39 cellular contexts compared by ENCODE assay signal in genomic region chr15:101511717-101512116, GRCh38.
"Had no signal": no experiment of that assay in that cellular context is flagged by ENCODE, and none has a peak within 500 bp of the region (broad histone marks: within the 10 kb centered on the region; RNA-seq: fewer than 3 reads in every experiment).

No MANE protein-coding gene starts in this region.

- H3K4me3 ChIP-seq: adrenal gland, ascending aorta, body of pancreas, breast epithelium, cardiac muscle cell had no signal

- DNase-seq: activated gamma-delta T cell; activated gamma-delta T cell treated with Interleukin-2 at 50 U/mL for 16 hours; activated naive CD4-positive, alpha-beta T cell; activated naive CD4-positive, alpha-beta T cell treated with anti-CD3 and anti-CD28 coated beads for 36 hours; activated naive CD4-positive, alpha-beta T cell treated with anti-CD3 and anti-CD28 coated beads, Interleukin-2, amount 10 ng/mL, durations not matched to agents 7 days and 5 days; activated naive CD4-positive, alpha-beta T cell treated with anti-CD3 and anti-CD28 coated beads, Interleukin-2, amount 50 U/mL, for 16 hours; activated naive CD4-positive, alpha-beta T cell treated with Interleukin-2 at 50 U/mL for 16 hours; activated naive CD8-positive, alpha-beta T cell treated with anti-CD3 and anti-CD28 coated beads for 36 hours; activated naive CD8-positive, alpha-beta T cell treated with anti-CD3 and anti-CD28 coated beads, Interleukin-2, amount 10 ng/mL, durations not matched to agents 7 days and 5 days; activated naive CD8-positive, alpha-beta T cell treated with anti-CD3 and anti-CD28 coated beads, Interleukin-2, amount 50 U/mL, for 24 hours; activated T-cell treated with anti-CD3 and anti-CD28 coated beads, Interleukin-2, amount 50 U/mL, for 1 hour; activated T-cell treated with anti-CD3 and anti-CD28 coated beads, Interleukin-2, amount 50 U/mL, for 24 hours; activated T-cell treated with anti-CD3 and anti-CD28 coated beads, Interleukin-2, amount 50 U/mL, for 4 hours; activated T-cell treated with anti-CD3 and anti-CD28 coated beads, Interleukin-2, amount 50 U/mL, for 48 hours; activated T-cell treated with anti-CD3 and anti-CD28 coated beads, Interleukin-2, amount 50 U/mL, for 72 hours; adrenal gland; amniotic stem cell; amygdala; anterior cingulate cortex; aorta; body of pancreas; brain microvascular endothelial cell; caudate nucleus; central memory CD4-positive, alpha-beta T cell; cerebellar nuclear complex had no signal

- H3K4me1 Mint-ChIP-seq: activated naive CD4-positive, alpha-beta T cell treated with anti-CD3 and anti-CD28 coated beads, Interleukin-2, amount 10 ng/mL, durations not matched to agents 7 days and 5 days; activated naive CD4-positive, alpha-beta T cell treated with anti-CD3 and anti-CD28 coated beads, Interleukin-2, amount 50 U/mL, for 24 hours; activated naive CD8-positive, alpha-beta T cell treated with anti-CD3 and anti-CD28 coated beads for 36 hours; activated naive CD8-positive, alpha-beta T cell treated with anti-CD3 and anti-CD28 coated beads, Interleukin-2, amount 10 ng/mL, durations not matched to agents 7 days and 5 days; activated naive CD8-positive, alpha-beta T cell treated with anti-CD3 and anti-CD28 coated beads, Interleukin-2, amount 50 U/mL, for 24 hours; activated T-helper 17 cell treated with anti-CD3 and anti-CD28 coated beads, Interleukin-2, amount 50 U/mL, for 72 hours; brain; central memory CD8-positive, alpha-beta T cell had no signal

- H3K27ac Mint-ChIP-seq: activated naive CD4-positive, alpha-beta T cell treated with anti-CD3 and anti-CD28 coated beads for 36 hours; activated naive CD4-positive, alpha-beta T cell treated with anti-CD3 and anti-CD28 coated beads, Interleukin-2, amount 10 ng/mL, durations not matched to agents 7 days and 5 days; activated naive CD4-positive, alpha-beta T cell treated with anti-CD3 and anti-CD28 coated beads, Interleukin-2, amount 50 U/mL, for 24 hours; activated naive CD4-positive, alpha-beta T cell treated with anti-CD3 and anti-CD28 coated beads, Interleukin-2, amount 50 U/mL, for 72 hours; activated naive CD8-positive, alpha-beta T cell; activated naive CD8-positive, alpha-beta T cell treated with anti-CD3 and anti-CD28 coated beads for 36 hours; activated naive CD8-positive, alpha-beta T cell treated with anti-CD3 and anti-CD28 coated beads, Interleukin-2, amount 10 ng/mL, durations not matched to agents 7 days and 5 days; activated naive CD8-positive, alpha-beta T cell treated with anti-CD3 and anti-CD28 coated beads, Interleukin-2, amount 50 U/mL, for 24 hours; activated T-cell treated with anti-CD3 and anti-CD28 coated beads, Interleukin-2, amount 50 U/mL, for 24 hours; activated T-cell treated with anti-CD3 and anti-CD28 coated beads, Interleukin-2, amount 50 U/mL, for 72 hours; activated T-helper 1 cell treated with anti-CD3 and anti-CD28 coated beads, Interleukin-12 subunit alpha, Interleukin-12 subunit beta, Interleukin-2, Interleukin-4 antibody, amounts not matched to agents 30 ng/mL and 10 ng/mL and 1 ng/mL, durations not matched to agents 14 hours and 24 hours and 36 hours; activated T-helper 17 cell treated with anti-CD3 and anti-CD28 coated beads, Interleukin-2, amount 50 U/mL, for 72 hours; activated T-helper 2 cell treated with anti-CD3 and anti-CD28 coated beads, Interferon-gamma antibody, Interleukin-2, Interleukin-4, amounts not matched to agents 10 μg/mL and 5 μg/mL and 100 μg/mL, durations not matched to agents 14 hours and 24 hours and 36 hours; brain had no signal

- H3K4me1 ChIP-seq: adrenal gland, ascending aorta, breast epithelium had no signal

- FAIRE-seq: astrocyte, bronchial epithelial cell, colon had no signal

- H3K27ac ChIP-seq: adrenal gland, ascending aorta, body of pancreas, brain microvascular endothelial cell, breast epithelium, cardiac muscle cell had no signal

- ATAC-seq: activated naive CD4-positive, alpha-beta T cell treated with anti-CD3 and anti-CD28 coated beads, Interleukin-2, amount 50 U/mL, for 72 hours; activated naive CD8-positive, alpha-beta T cell treated with anti-CD3 and anti-CD28 coated beads, Interleukin-2, amount 50 U/mL, for 24 hours; activated T-cell treated with anti-CD3 and anti-CD28 coated beads, Interleukin-2, amount 50 U/mL, for 4 hours; activated T-cell treated with anti-CD3 and anti-CD28 coated beads, Interleukin-2, amount 50 U/mL, for 72 hours; activated T-helper 17 cell treated with anti-CD3 and anti-CD28 coated beads, Interleukin-2, amount 50 U/mL, for 72 hours; body of pancreas had no signal

- H3K36me3 ChIP-seq: adrenal gland, ascending aorta, brain microvascular endothelial cell, breast epithelium, cardiac muscle cell had no signal

- H3K4me3 Mint-ChIP-seq: activated naive CD4-positive, alpha-beta T cell treated with anti-CD3 and anti-CD28 coated beads for 36 hours; activated naive CD4-positive, alpha-beta T cell treated with anti-CD3 and anti-CD28 coated beads, Interleukin-2, amount 10 ng/mL, durations not matched to agents 7 days and 5 days; activated naive CD4-positive, alpha-beta T cell treated with anti-CD3 and anti-CD28 coated beads, Interleukin-2, amount 50 U/mL, for 24 hours; activated naive CD8-positive, alpha-beta T cell; activated naive CD8-positive, alpha-beta T cell treated with anti-CD3 and anti-CD28 coated beads for 36 hours; activated naive CD8-positive, alpha-beta T cell treated with anti-CD3 and anti-CD28 coated beads, Interleukin-2, amount 10 ng/mL, durations not matched to agents 7 days and 5 days; activated naive CD8-positive, alpha-beta T cell treated with anti-CD3 and anti-CD28 coated beads, Interleukin-2, amount 50 U/mL, for 24 hours; activated T-cell treated with anti-CD3 and anti-CD28 coated beads, Interleukin-2, amount 50 U/mL, for 24 hours; activated T-cell treated with anti-CD3 and anti-CD28 coated beads, Interleukin-2, amount 50 U/mL, for 4 hours; activated T-cell treated with anti-CD3 and anti-CD28 coated beads, Interleukin-2, amount 50 U/mL, for 72 hours; activated T-helper 1 cell treated with anti-CD3 and anti-CD28 coated beads, Interleukin-12 subunit alpha, Interleukin-12 subunit beta, Interleukin-2, Interleukin-4 antibody, amounts not matched to agents 30 ng/mL and 10 ng/mL and 1 ng/mL, durations not matched to agents 14 hours and 24 hours and 36 hours; activated T-helper 17 cell treated with anti-CD3 and anti-CD28 coated beads, Interleukin-2, amount 50 U/mL, for 72 hours; brain; central memory CD8-positive, alpha-beta T cell had no signal

- H3K9me3 Mint-ChIP-seq: central memory CD8-positive, alpha-beta T cell had no signal

- H3K36me3 Mint-ChIP-seq: activated naive CD4-positive, alpha-beta T cell treated with anti-CD3 and anti-CD28 coated beads, Interleukin-2, amount 10 ng/mL, durations not matched to agents 7 days and 5 days; activated naive CD8-positive, alpha-beta T cell treated with anti-CD3 and anti-CD28 coated beads, Interleukin-2, amount 10 ng/mL, durations not matched to agents 7 days and 5 days; brain had no signal
